Comparison of ENCODE assay signal across 26 cellular contexts in the genomic region with DNA sequence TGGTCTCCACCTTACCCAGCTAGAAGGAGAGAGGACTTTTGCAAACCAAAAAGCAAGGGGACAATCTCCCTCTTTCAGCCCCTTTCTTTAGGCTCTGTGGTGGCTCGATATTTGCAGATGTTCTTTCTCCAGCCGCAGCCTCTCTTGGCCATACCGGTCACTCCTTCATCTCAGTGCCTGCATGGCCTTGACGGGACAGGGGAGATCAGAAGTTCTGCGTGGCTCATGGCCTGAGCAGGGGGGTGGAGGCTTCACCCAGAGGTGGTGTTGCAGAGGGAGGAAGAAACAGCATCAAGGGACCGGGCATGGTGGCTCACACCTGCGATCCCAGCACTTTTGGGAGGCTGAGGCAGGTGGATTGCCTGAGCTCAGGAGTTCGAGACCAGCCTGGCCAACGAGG. TPM values are rescaled to one million over a fixed set of nuclear protein-coding genes. Genes with fewer than 3 reads are reported as not detected.
A peak's percentile ranks its signal among the peaks of the same experiment; 100 is the strongest.
DNase-seq lines count a peak whose midpoint lies in the region; ATAC-seq and TF ChIP-seq lines count a peak whose summit lies in the region.
"Had no signal": no experiment of that assay in that cellular context is flagged by ENCODE, and none has a peak within 500 bp of the region (broad histone marks: within the 10 kb centered on the region; RNA-seq: fewer than 3 reads in every experiment).

No MANE protein-coding gene starts in this region.

- WGBS in endodermal cell (ENCODE audit: insufficient coverage in 1 of 2, insufficient read length in 1 of 2), 2 experiments: 92 to 97% methylated on average over 3 to 9 of the region's 9 CpGs

- ATAC-seq in HG03025 (IDR thresholded peaks at IDR 0.05; ENCODE audit: low FRiP score, unreplicated experiment): no peak
- ATAC-seq: A549; body of pancreas; left lung; stimulated activated naive CD8-positive, alpha-beta T cell treated with anti-CD3 and anti-CD28 coated beads, Interleukin-15, amount 100 ng/mL, for 72 hours had no signal

- peaks cover 41% of the 10 kb centered on the region for H3K4me1 Mint-ChIP-seq in activated T-cell treated with anti-CD3 and anti-CD28 coated beads, Interleukin-2, amount 50 U/mL, for 24 hours (ENCODE audit: low read depth)
- H3K4me1 Mint-ChIP-seq in endodermal cell: peaks cover 11% of the 10 kb centered on the region

- no peaks in the 10 kb centered on the region for H3K27me3 ChIP-seq in endodermal cell (ENCODE audit: control insufficient read depth, insufficient read depth, low read length, poor library complexity, severe bottlenecking)
- H3K27me3 ChIP-seq: body of pancreas, dorsolateral prefrontal cortex, left lung, thyroid gland had no signal

- CTCF ChIA-PET in RWPE1 (lab: Yijun Ruan, JAX): no interaction called here

- H3K4me1 ChIP-seq in endodermal cell (ENCODE audit: control insufficient read depth, insufficient read depth, low read length): no peaks in the 10 kb centered on the region
- H3K4me1 ChIP-seq: thyroid gland had no signal

- H3K27ac Mint-ChIP-seq in activated T-cell treated with anti-CD3 and anti-CD28 coated beads, Interleukin-2, amount 50 U/mL, for 24 hours: peak overlapping the region; percentile 37
- H3K27ac Mint-ChIP-seq in endodermal cell: peak overlapping the region; percentile 60
- H3K27ac Mint-ChIP-seq: T-helper 1 cell treated with Interleukin-12 subunit alpha and Interleukin-12 subunit beta and Interleukin-4 antibody, amounts not matched to agents 30 μg/mL and 1 μg/mL, for 36 hours had no signal

- no peak for DNase-seq in activated T-cell treated with anti-CD3 and anti-CD28 coated beads, Interleukin-2, amount 50 U/mL, for 24 hours
- DNase-seq in activated T-cell treated with anti-CD3 and anti-CD28 coated beads, Interleukin-2, amount 50 U/mL, for 48 hours: no peak
- no peak for DNase-seq in RWPE1 (ENCODE audit: low spot score)
- DNase-seq in endodermal cell: no peak
- DNase-seq in substantia nigra (lab: John Stamatoyannopoulos, UW): no peak
- no peak for DNase-seq in mesenteric fat pad (ENCODE audit: low spot score)
- no peak for DNase-seq in NCI-H69 (lab: John Stamatoyannopoulos, UW)
- DNase-seq: activated CD4-positive, alpha-beta T cell treated with anti-CD3 and anti-CD28 coated beads, Interleukin-2, amount 50 U/mL, for 1 hour; activated CD8-positive, alpha-beta memory T cell treated with anti-CD3 and anti-CD28 coated beads, Interleukin-2, amount 50 U/mL, for 4 hours; body of pancreas; Caco-2; DMS79; dorsolateral prefrontal cortex; left lung; MM.1S; naive B cell; NCI-H1436 treated with DMSO at 0.1 percent for 48 hours; NCI-H2107; NCI-H446; occipital lobe; stimulated activated naive CD8-positive, alpha-beta T cell treated with anti-CD3 and anti-CD28 coated beads, Interleukin-15, amount 100 ng/mL, for 72 hours; thyroid gland had no signal

- H3K9me3 ChIP-seq in endodermal cell (ENCODE audit: control insufficient read depth, low read length): no peaks in the 10 kb centered on the region
- H3K9me3 ChIP-seq: A549, body of pancreas, Caco-2, left lung, thyroid gland had no signal

- no peak overlapping the region for H3K4me3 ChIP-seq in endodermal cell (ENCODE audit: low read length)
- H3K4me3 ChIP-seq: A549, body of pancreas, dorsolateral prefrontal cortex, left lung, thyroid gland had no signal

- H3K36me3 Mint-ChIP-seq in activated T-cell treated with anti-CD3 and anti-CD28 coated beads, Interleukin-2, amount 50 U/mL, for 24 hours (ENCODE audit: low read depth): peaks cover 53% of the 10 kb centered on the region
- H3K36me3 Mint-ChIP-seq in endodermal cell (ENCODE audit: low read depth): peaks cover 33% of the 10 kb centered on the region

- H3K9me3 Mint-ChIP-seq in activated T-cell treated with anti-CD3 and anti-CD28 coated beads, Interleukin-2, amount 50 U/mL, for 24 hours: no peaks in the 10 kb centered on the region
- no peaks in the 10 kb centered on the region for H3K9me3 Mint-ChIP-seq in endodermal cell
- H3K9me3 Mint-ChIP-seq: naive B cell; stimulated activated naive CD8-positive, alpha-beta T cell treated with anti-CD3 and anti-CD28 coated beads, Interleukin-15, amount 100 ng/mL, for 72 hours; T-helper 1 cell treated with Interleukin-12 subunit alpha and Interleukin-12 subunit beta and Interleukin-4 antibody, amounts not matched to agents 30 μg/mL and 1 μg/mL, for 36 hours had no signal

- no peaks in the 10 kb centered on the region for H3K27me3 Mint-ChIP-seq in activated T-cell treated with anti-CD3 and anti-CD28 coated beads, Interleukin-2, amount 50 U/mL, for 24 hours
- no peaks in the 10 kb centered on the region for H3K27me3 Mint-ChIP-seq in endodermal cell (ENCODE audit: insufficient read depth)
- H3K27me3 Mint-ChIP-seq: naive B cell; stimulated activated naive CD8-positive, alpha-beta T cell treated with anti-CD3 and anti-CD28 coated beads, Interleukin-15, amount 100 ng/mL, for 72 hours had no signal

- H3K9ac ChIP-seq in endodermal cell (ENCODE audit: extremely low read depth, low read length, poor library complexity, severe bottlenecking): no peak overlapping the region
- H3K9ac ChIP-seq: KMS-11 had no signal

- TF ChIP-seq CTCF in RWPE1 (conservative IDR thresholded peaks at IDR 0.05; ENCODE audit: low read depth) (no peak), endodermal cell (conservative IDR thresholded peaks at IDR 0.05) (no peak)

- peaks cover 3% of the 10 kb centered on the region for H3K36me3 ChIP-seq in endodermal cell (ENCODE audit: control insufficient read depth, insufficient read depth, low read length)
- H3K36me3 ChIP-seq: thyroid gland had no signal

- no peak overlapping the region for H3K4me3 Mint-ChIP-seq in activated T-cell treated with anti-CD3 and anti-CD28 coated beads, Interleukin-2, amount 50 U/mL, for 24 hours
- H3K4me3 Mint-ChIP-seq in endodermal cell: no peak overlapping the region
- H3K4me3 Mint-ChIP-seq: naive B cell; stimulated activated naive CD8-positive, alpha-beta T cell treated with anti-CD3 and anti-CD28 coated beads, Interleukin-15, amount 100 ng/mL, for 72 hours; T-helper 1 cell treated with Interleukin-12 subunit alpha and Interleukin-12 subunit beta and Interleukin-4 antibody, amounts not matched to agents 30 μg/mL and 1 μg/mL, for 36 hours had no signal

- peak overlapping the region; percentile 56 for H3K27ac ChIP-seq in RWPE1
- no peak overlapping the region for H3K27ac ChIP-seq in endodermal cell (ENCODE audit: low read depth, low read length)
- peak overlapping the region; percentile 17 for H3K27ac ChIP-seq in substantia nigra (ENCODE audit: low read depth, low read length, poor library complexity, severe bottlenecking)
- H3K27ac ChIP-seq: A549, body of pancreas, KMS-11, left lung, thyroid gland had no signal

- POLR2A ChIA-PET in RWPE1 (lab: Yijun Ruan, JAX; ENCODE audit: low non-redundant PET): no interaction called here

RNA-seq across cellular contexts. Expression of a gene that starts 53.2 kb away (rescaled TPM):
- 10 to 100 TPM; 79.4 to 96.8 TPM for total RNA-seq in endodermal cell
- polyA plus RNA-seq in endodermal cell (2013, experiment 1 of 2): 92.6 TPM
- 90.7 TPM for polyA plus RNA-seq in endodermal cell (2013, experiment 2 of 2)
- 103 TPM for total RNA-seq in mesenteric fat pad

RNA-seq across cellular contexts. Expression of a gene that starts 53.6 kb away (rescaled TPM):
- total RNA-seq in endodermal cell (10 to 100 TPM; 19.4 to 19.9 TPM), mesenteric fat pad (7.2 TPM)
- 26.3 TPM for polyA plus RNA-seq in endodermal cell (2013, experiment 1 of 2)
- 17.7 TPM for polyA plus RNA-seq in endodermal cell (2013, experiment 2 of 2)
